17 cellular contexts compared by ENCODE assay signal in the genomic region with DNA sequence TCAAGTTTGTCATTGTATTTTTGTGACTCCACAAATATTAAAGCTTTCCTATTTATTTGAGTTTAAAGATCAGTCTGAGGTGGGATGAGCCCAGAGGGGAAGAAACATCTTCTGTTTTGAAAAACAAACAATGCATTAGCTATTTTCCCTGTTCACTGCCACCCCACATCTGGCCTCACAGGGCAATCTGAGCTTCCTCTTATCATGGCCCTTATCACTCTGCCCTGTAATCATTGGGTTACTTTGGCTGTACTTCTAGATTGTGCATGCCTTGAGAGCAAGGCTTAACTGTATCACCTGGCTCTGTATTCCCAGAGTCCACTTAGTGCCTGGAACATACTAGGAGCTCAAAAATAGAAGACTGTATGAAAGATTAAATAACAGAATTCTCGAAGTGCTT.
DNase-seq lines count a peak whose midpoint lies in the region; ATAC-seq and TF ChIP-seq lines count a peak whose summit lies in the region.
"Had no signal": no experiment of that assay in that cellular context is flagged by ENCODE, and none has a peak within 500 bp of the region (broad histone marks: within the 10 kb centered on the region; RNA-seq: fewer than 3 reads in every experiment).

No MANE protein-coding gene starts in this region.

- intact Hi-C loops in right lobe of liver (cut with DNase I) = no loop called here
- intact Hi-C loops in upper lobe of right lung (cut with DNase I) = no loop called here
- intact Hi-C loops in activated naive CD4-positive, alpha-beta T cell treated with anti-CD3 and anti-CD28 coated beads for 36 hours (cut with micrococcal nuclease) = no loop called here
- intact Hi-C loops in naive thymus-derived CD4-positive, alpha-beta T cell (cut with micrococcal nuclease) = no loop called here

- H3K4me3 ChIP-seq in SK-N-SH (ENCODE audit: low read depth in 2 of 2, low read length in 1 of 2) (no peak overlapping the region), endodermal cell (ENCODE audit: low read length) (peak overlapping the region; percentile 60), right lobe of liver (no peak overlapping the region), upper lobe of right lung (no peak overlapping the region)
- H3K4me3 ChIP-seq in naive thymus-derived CD4-positive, alpha-beta T cell (ENCODE audit: low read length) = no peak overlapping the region
- H3K4me3 ChIP-seq: BLaER1 treated with 17β-estradiol and CSF1 and Interleukin-3, amounts not matched to agents 10 nM and 100 nM had no signal

- H3K36me3 Mint-ChIP-seq in endodermal cell (ENCODE audit: low read depth) = no peaks in the 10 kb centered on the region
- no peaks in the 10 kb centered on the region for H3K36me3 Mint-ChIP-seq in activated naive CD4-positive, alpha-beta T cell treated with anti-CD3 and anti-CD28 coated beads for 36 hours (ENCODE audit: low read depth)
- H3K36me3 Mint-ChIP-seq in naive thymus-derived CD4-positive, alpha-beta T cell = peaks cover 0 to 10% (median 0%) of the 10 kb centered on the region in 5 donors

- peaks cover 4 to 45% of the 10 kb centered on the region in 2 experiments for H3K4me1 ChIP-seq in SK-N-SH (ENCODE audit: control insufficient read depth in 1 of 2, insufficient read depth in 2 of 2, low read depth in 1 of 2, low read length in 1 of 2)
- H3K4me1 ChIP-seq in endodermal cell (ENCODE audit: control insufficient read depth, insufficient read depth, low read length) = peaks cover 20% of the 10 kb centered on the region
- peaks cover 0 to 32% (median 11%) of the 10 kb centered on the region in 4 donors for H3K4me1 ChIP-seq in right lobe of liver
- H3K4me1 ChIP-seq in upper lobe of right lung = peaks cover 9% of the 10 kb centered on the region
- no peaks in the 10 kb centered on the region for H3K4me1 ChIP-seq in naive thymus-derived CD4-positive, alpha-beta T cell (ENCODE audit: control insufficient read depth in 2 of 2, insufficient read depth in 2 of 2, low read length in 2 of 2)
- H3K4me1 ChIP-seq: BLaER1 treated with 17β-estradiol and CSF1 and Interleukin-3, amounts not matched to agents 10 nM and 100 nM had no signal

- no peak overlapping the region for H3K4me2 ChIP-seq in SK-N-SH
- H3K4me2 ChIP-seq: BLaER1 treated with 17β-estradiol and CSF1 and Interleukin-3, amounts not matched to agents 10 nM and 100 nM had no signal

- H3K9ac ChIP-seq in SK-N-SH (no peak overlapping the region), endodermal cell (ENCODE audit: extremely low read depth, low read length, poor library complexity, severe bottlenecking) (no peak overlapping the region)
- H3K9ac ChIP-seq: BLaER1 treated with 17β-estradiol and CSF1 and Interleukin-3, amounts not matched to agents 10 nM and 100 nM had no signal

- H3K4me1 Mint-ChIP-seq in endodermal cell = peaks cover 36% of the 10 kb centered on the region
- H3K4me1 Mint-ChIP-seq in activated naive CD4-positive, alpha-beta T cell treated with anti-CD3 and anti-CD28 coated beads for 36 hours (ENCODE audit: low read depth) = no peaks in the 10 kb centered on the region
- no peaks in the 10 kb centered on the region for H3K4me1 Mint-ChIP-seq in naive thymus-derived CD4-positive, alpha-beta T cell

- H4K20me1 ChIP-seq in SK-N-SH (ENCODE audit: insufficient read depth) = no peaks in the 10 kb centered on the region
- H4K20me1 ChIP-seq: BLaER1 treated with 17β-estradiol and CSF1 and Interleukin-3, amounts not matched to agents 10 nM and 100 nM had no signal

- H3K27me3 ChIP-seq in SK-N-SH (ENCODE audit: insufficient read depth) (no peaks in the 10 kb centered on the region), endodermal cell (ENCODE audit: control insufficient read depth, insufficient read depth, low read length, poor library complexity, severe bottlenecking) (peaks cover 16% of the 10 kb centered on the region), right lobe of liver (no peaks in the 10 kb centered on the region), upper lobe of right lung (no peaks in the 10 kb centered on the region)
- H3K27me3 ChIP-seq in naive thymus-derived CD4-positive, alpha-beta T cell (ENCODE audit: control insufficient read depth in 2 of 2, insufficient read depth in 2 of 2, low read length in 2 of 2) = no peaks in the 10 kb centered on the region
- H3K27me3 ChIP-seq: BLaER1 treated with 17β-estradiol and CSF1 and Interleukin-3, amounts not matched to agents 10 nM and 100 nM had no signal

- H2AFZ ChIP-seq in SK-N-SH (ENCODE audit: low read depth) = no peak overlapping the region

- no peak overlapping the region for H3K4me3 Mint-ChIP-seq in endodermal cell
- no peak overlapping the region for H3K4me3 Mint-ChIP-seq in activated naive CD4-positive, alpha-beta T cell treated with anti-CD3 and anti-CD28 coated beads for 36 hours
- H3K4me3 Mint-ChIP-seq in naive thymus-derived CD4-positive, alpha-beta T cell = no peak overlapping the region

- WGBS in SK-N-SH (ENCODE audit: low lambda C conversion rate) = 92% methylated on average over 1 of the region's 1 CpG
- WGBS in endodermal cell (ENCODE audit: insufficient coverage in 1 of 2, insufficient read length in 1 of 2), 2 experiments = 77% methylated on average over 1 of the region's 1 CpG; no CpG with 5 or more reads in 1 of the 2 experiments
- 31% methylated on average over 1 of the region's 1 CpG for WGBS in right lobe of liver (ENCODE audit: insufficient coverage, low coverage, low lambda C conversion rate, missing lambda C conversion rate)

- H3K27ac ChIP-seq in SK-N-SH (ENCODE audit: low read depth in 2 of 2, low read length in 1 of 2) (peak overlapping the region in 1 of 2 experiments; percentile 62; a peak in 2 of 4 replicates), endodermal cell (ENCODE audit: low read depth, low read length) (no peak overlapping the region), right lobe of liver (peak overlapping the region in 2 of 3 donors; percentile 6 to 13), upper lobe of right lung (no peak overlapping the region)
- no peak overlapping the region for H3K27ac ChIP-seq in naive thymus-derived CD4-positive, alpha-beta T cell (ENCODE audit: low read depth, low read length)
- H3K27ac ChIP-seq: BLaER1 treated with 17β-estradiol and CSF1 and Interleukin-3, amounts not matched to agents 10 nM and 100 nM had no signal

- DNase-seq in SK-N-SH (peak; percentile 11), endodermal cell (no peak), right lobe of liver (peak in 2 of 3 donors; percentile 41 to 74), upper lobe of right lung (no peak), HuH-7 (ENCODE audit: low spot score) (no peak)
- no peak for DNase-seq in activated naive CD4-positive, alpha-beta T cell treated with anti-CD3 and anti-CD28 coated beads for 36 hours
- no peak for DNase-seq in naive thymus-derived CD4-positive, alpha-beta T cell
- DNase-seq: 8988T, DMS 273 treated with DMSO at 0.1 percent for 48 hours, EL, NCI-H1048, NCI-H187, NCI-H2171, NCI-H82, SW 1271 had no signal

- no peaks in the 10 kb centered on the region for H3K9me3 ChIP-seq in SK-N-SH
- no peaks in the 10 kb centered on the region for H3K9me3 ChIP-seq in endodermal cell (ENCODE audit: control insufficient read depth, low read length)
- H3K9me3 ChIP-seq in right lobe of liver = no peaks in the 10 kb centered on the region
- no peaks in the 10 kb centered on the region for H3K9me3 ChIP-seq in upper lobe of right lung
- H3K9me3 ChIP-seq in naive thymus-derived CD4-positive, alpha-beta T cell (ENCODE audit: control insufficient read depth in 2 of 3, low read length in 3 of 3) = no peaks in the 10 kb centered on the region
- H3K9me3 ChIP-seq: BLaER1 treated with 17β-estradiol and CSF1 and Interleukin-3, amounts not matched to agents 10 nM and 100 nM had no signal

- POLR2A ChIA-PET in SK-N-SH (lab: Yijun Ruan, JAX) = no interaction called here
- POLR2A ChIA-PET in naive thymus-derived CD4-positive, alpha-beta T cell (lab: Charles Lee) = no interaction called here

- H3K27ac Mint-ChIP-seq in endodermal cell = no peak overlapping the region
- H3K27ac Mint-ChIP-seq in activated naive CD4-positive, alpha-beta T cell treated with anti-CD3 and anti-CD28 coated beads for 36 hours = no peak overlapping the region
- no peak overlapping the region for H3K27ac Mint-ChIP-seq in naive thymus-derived CD4-positive, alpha-beta T cell

- peaks cover 49% of the 10 kb centered on the region for H3K27me3 Mint-ChIP-seq in endodermal cell (ENCODE audit: insufficient read depth)
- no peaks in the 10 kb centered on the region for H3K27me3 Mint-ChIP-seq in activated naive CD4-positive, alpha-beta T cell treated with anti-CD3 and anti-CD28 coated beads for 36 hours (ENCODE audit: low read depth)
- H3K27me3 Mint-ChIP-seq in naive thymus-derived CD4-positive, alpha-beta T cell = no peaks in the 10 kb centered on the region

- TF ChIP-seq CTCF in SK-N-SH (IDR thresholded peaks at IDR 0.05) = no peak
- no peak for TF ChIP-seq CTCF in endodermal cell (conservative IDR thresholded peaks at IDR 0.05)
- no peak for TF ChIP-seq CTCF in right lobe of liver (IDR thresholded peaks at IDR 0.05)
- no peak for TF ChIP-seq CTCF in upper lobe of right lung (IDR thresholded peaks at IDR 0.05)

- H3K9me2 ChIP-seq in SK-N-SH = no peaks in the 10 kb centered on the region

- no peak for TF ChIP-seq RAD21 in SK-N-SH (IDR thresholded peaks at IDR 0.05; ENCODE audit: low read length)

- ATAC-seq in SK-N-SH treated with all-trans-retinoic acid at 6 μM for 48 hours = no peak
- ATAC-seq in right lobe of liver = peak; percentile 79 to 96 (median 93)
- ATAC-seq in upper lobe of right lung = peak; percentile 60
- ATAC-seq in naive thymus-derived CD4-positive, alpha-beta T cell = no peak

- no peak for TF ChIP-seq POLR2A in right lobe of liver (IDR thresholded peaks at IDR 0.05)

- H3K9me3 Mint-ChIP-seq in endodermal cell = no peaks in the 10 kb centered on the region
- no peaks in the 10 kb centered on the region for H3K9me3 Mint-ChIP-seq in activated naive CD4-positive, alpha-beta T cell treated with anti-CD3 and anti-CD28 coated beads for 36 hours
- peaks cover 0 to 2% (median 0%) of the 10 kb centered on the region in 11 donors for H3K9me3 Mint-ChIP-seq in naive thymus-derived CD4-positive, alpha-beta T cell

- no peaks in the 10 kb centered on the region for H3K79me2 ChIP-seq in SK-N-SH (ENCODE audit: insufficient read depth)

- CTCF ChIA-PET in SK-N-SH (lab: Yijun Ruan, JAX) = interaction anchor here (0.6 to 1.3 kb wide), 4 partner anchors 11 to 744 kb away, joined by 3 to 5 read pairs (median 3); no protein-coding TSS in a partner anchor
- CTCF ChIA-PET in activated naive CD4-positive, alpha-beta T cell treated with anti-CD3 and anti-CD28 coated beads for 36 hours (lab: Charles Lee) = no interaction called here
- CTCF ChIA-PET in naive thymus-derived CD4-positive, alpha-beta T cell (lab: Charles Lee) = no interaction called here

- H3F3A ChIP-seq in SK-N-SH (replicated peaks; ENCODE audit: insufficient read depth) = peaks cover 23% of the 10 kb centered on the region

- no peaks in the 10 kb centered on the region for H3K36me3 ChIP-seq in SK-N-SH (replicated peaks in 1 of 2; ENCODE audit: control insufficient read depth in 1 of 2, insufficient read depth in 2 of 2, low read length in 1 of 2)
- no peaks in the 10 kb centered on the region for H3K36me3 ChIP-seq in endodermal cell (ENCODE audit: control insufficient read depth, insufficient read depth, low read length)
- no peaks in the 10 kb centered on the region for H3K36me3 ChIP-seq in right lobe of liver
- no peaks in the 10 kb centered on the region for H3K36me3 ChIP-seq in upper lobe of right lung
- no peaks in the 10 kb centered on the region for H3K36me3 ChIP-seq in naive thymus-derived CD4-positive, alpha-beta T cell (ENCODE audit: control insufficient read depth in 2 of 3, insufficient read depth in 3 of 3, low read length in 3 of 3)
- H3K36me3 ChIP-seq: BLaER1 treated with 17β-estradiol and CSF1 and Interleukin-3, amounts not matched to agents 10 nM and 100 nM had no signal

- TF ChIP-seq EP300 in SK-N-SH (IDR thresholded peaks at IDR 0.05; ENCODE audit: borderline replicate concordance in 1 of 2, low read depth in 1 of 2, low read length in 1 of 2) = no peak

Comparison
In these comparisons a context has a peak if more than half of its experiments do, and no peak if none do; other contexts are left out.
1. DNase-seq: peak in SK-N-SH (single experiment) and right lobe of liver (2 of 3); none in endodermal cell (single experiment), upper lobe of right lung (single experiment), HuH-7 (single experiment), activated naive CD4-positive, alpha-beta T cell treated with anti-CD3 and anti-CD28 coated beads for 36 hours (single experiment) and naive thymus-derived CD4-positive, alpha-beta T cell (0 of 9).
2. H3K27ac ChIP-seq: peak in right lobe of liver (2 of 3); none in endodermal cell (single experiment), upper lobe of right lung (single experiment) and naive thymus-derived CD4-positive, alpha-beta T cell (single experiment).
3. ATAC-seq: peak in right lobe of liver (4 of 4) and upper lobe of right lung (single experiment); none in SK-N-SH treated with all-trans-retinoic acid at 6 μM for 48 hours (single experiment) and naive thymus-derived CD4-positive, alpha-beta T cell (single experiment).